8 cellular contexts compared by ENCODE assay signal in the genomic region with DNA sequence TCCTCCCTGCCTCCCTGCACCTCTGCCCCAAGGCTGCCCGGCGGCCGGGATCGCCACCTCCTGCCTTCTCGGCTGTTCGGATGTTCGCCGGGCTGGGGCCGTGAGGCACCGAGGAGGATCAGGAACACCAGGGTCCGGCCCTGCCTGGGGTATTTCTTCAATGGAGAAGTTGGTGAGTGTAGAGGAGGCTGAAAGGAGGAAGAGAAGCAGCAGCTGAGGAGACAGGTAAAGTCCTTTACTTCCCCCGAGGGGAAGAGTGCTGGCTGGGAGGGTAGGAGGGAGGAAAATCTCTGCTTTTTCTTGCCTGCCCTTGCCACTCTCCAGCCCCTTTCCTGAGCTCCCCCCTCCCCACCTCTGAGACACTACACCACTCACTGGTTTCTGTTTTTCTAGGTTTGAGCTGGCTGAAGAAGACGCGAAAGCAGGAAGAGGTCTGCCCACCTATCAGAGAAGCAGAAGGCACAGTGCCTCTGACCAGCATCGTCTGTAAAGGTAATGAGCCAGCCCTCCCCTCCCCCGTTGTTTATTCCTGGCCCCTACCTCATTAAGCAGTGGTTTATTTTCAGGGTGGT. TPM values are rescaled to one million over a fixed set of nuclear protein-coding genes. Genes with fewer than 3 reads are reported as not detected.
DNase-seq lines count a peak whose midpoint lies in the region; ATAC-seq and TF ChIP-seq lines count a peak whose summit lies in the region.

No MANE protein-coding gene starts in this region.

- peaks cover 8% of the 10 kb centered on the region for H3K36me3 ChIP-seq in CD4-positive, alpha-beta memory T cell (ENCODE audit: insufficient read depth, low read length)
- H3K36me3 ChIP-seq in thyroid gland = no peaks in the 10 kb centered on the region

- 1 to 5% methylated on average over 5 to 16 of the region's 16 CpGs for WGBS in thyroid gland, 2 donors

- H3K27me3 Mint-ChIP-seq in CD4-positive, alpha-beta memory T cell = no peaks in the 10 kb centered on the region

- CTCF ChIA-PET in CD4-positive, alpha-beta memory T cell (lab: Charles Lee; ENCODE audit: partially characterized antibody) = interaction anchor here (2.0 to 7.5 kb wide), 2 partner anchors 31 to 253 kb away, joined by 13 to 50 read pairs; no protein-coding TSS in a partner anchor

- TF ChIP-seq POLR2A in GM19099 (IDR thresholded peaks at IDR 0.05; ENCODE audit: extremely low read depth, insufficient read length, low read depth) (peak; percentile 31), thyroid gland (IDR thresholded peaks at IDR 0.05) (no peak)

- no peaks in the 10 kb centered on the region for H3K27me3 ChIP-seq in CD4-positive, alpha-beta memory T cell (ENCODE audit: insufficient read depth, low read length)
- no peaks in the 10 kb centered on the region for H3K27me3 ChIP-seq in thyroid gland

- TF ChIP-seq CTCF in thyroid gland (IDR thresholded peaks at IDR 0.05) = no peak

- H3K4me3 Mint-ChIP-seq in CD4-positive, alpha-beta memory T cell = no peak overlapping the region

- H3K9me3 ChIP-seq in CD4-positive, alpha-beta memory T cell (ENCODE audit: control insufficient read depth in 1 of 2, low read length in 2 of 2) = no peaks in the 10 kb centered on the region
- no peaks in the 10 kb centered on the region for H3K9me3 ChIP-seq in thyroid gland

- H3K27ac ChIP-seq in CD4-positive, alpha-beta memory T cell (ENCODE audit: low read depth, low read length) = peak overlapping the region; percentile 95
- H3K27ac ChIP-seq in caudate nucleus (ENCODE audit: low read depth, low read length) (peak overlapping the region; percentile 63), thyroid gland (peak overlapping the region in 2 of 3 donors; percentile 62 to 73)

- peak overlapping the region; percentile 64 to 79 for H3K4me3 ChIP-seq in CD4-positive, alpha-beta memory T cell (ENCODE audit: low read length in 2 of 2)
- H3K4me3 ChIP-seq in thyroid gland (replicated peaks in 1 of 3) = peak overlapping the region; percentile 75 to 91 (median 90)

- peaks cover 52% of the 10 kb centered on the region for H3K4me1 ChIP-seq in CD4-positive, alpha-beta memory T cell (ENCODE audit: insufficient read depth, low read length)
- H3K4me1 ChIP-seq in thyroid gland = peaks cover 25 to 38% of the 10 kb centered on the region in 2 donors

- H3K4me1 Mint-ChIP-seq in CD4-positive, alpha-beta memory T cell = peaks cover 41 to 54% (median 48%) of the 10 kb centered on the region in 4 donors

- DNase-seq in CD4-positive, alpha-beta memory T cell = peak in 3 of 5 donors; percentile 30 to 72 (median 39)
- DNase-seq in SK-MEL-5 (ENCODE audit: low read depth, low spot score) (peak; percentile 34), caudate nucleus (lab: John Stamatoyannopoulos, UW) (peak in 2 of 61 donors; percentile 61 to 65), lung microvascular endothelial cell (ENCODE audit: low read depth in 2 of 2) (peak; percentile 11 to 48), thyroid gland (peak in 1 of 2 donors; percentile 19), NCI-H2081 treated with DMSO at 0.1 percent for 48 hours (lab: John Stamatoyannopoulos, UW) (no peak)

- in situ Hi-C loops in SK-MEL-5 (cut with HindIII; ENCODE audit: low pct_unique_long_range_greater_than_20kb, low sequenced_read_pairs) = no loop called here

- peak; percentile 51 for ATAC-seq in HG03175 (IDR thresholded peaks at IDR 0.05; ENCODE audit: unreplicated experiment)

- no peaks in the 10 kb centered on the region for H3K9me3 Mint-ChIP-seq in CD4-positive, alpha-beta memory T cell

- peaks cover 24 to 30% of the 10 kb centered on the region in 2 donors for H3K36me3 Mint-ChIP-seq in CD4-positive, alpha-beta memory T cell

- H3K27ac Mint-ChIP-seq in CD4-positive, alpha-beta memory T cell = peak overlapping the region in 6 of 7 donors; percentile 89 to 98 (median 94)

- intact Hi-C loops in CD4-positive, alpha-beta memory T cell (cut with micrococcal nuclease) = loop anchor here (1.0 to 10.0 kb wide), 8 partner anchors 261 to 1956 kb away; a partner anchor contains a TSS
- intact Hi-C loops in thyroid gland (cut with DNase I) = loop anchor here (10.0 kb wide), 1 partner anchor 258 kb away; a partner anchor contains a TSS

- POLR2A ChIA-PET in CD4-positive, alpha-beta memory T cell (lab: Charles Lee; ENCODE audit: partially characterized antibody) = interaction anchor here (0.5 to 2.3 kb wide), 17 partner anchors 9 to 1049 kb away, joined by 3 to 18 read pairs (median 5); a partner anchor contains a TSS

RNA-seq across cellular contexts. Expression of a gene that starts 0.5 kb away (rescaled TPM):
- total RNA-seq in CD4-positive, alpha-beta memory T cell = 10 to 100 TPM; 19.5 to 20.0 TPM
- 10 to 100 TPM; 14.3 to 15.9 TPM for polyA plus RNA-seq in CD4-positive, alpha-beta memory T cell
- 13.7 and 14.1 TPM in 2 replicates for total RNA-seq in SK-MEL-5 (2014; rRNA removed; shearing (Covaris generic))
- polyA plus RNA-seq in SK-MEL-5 (2015; cell fraction: cytosol; rRNA removed) = 9.2 and 12.7 TPM in 2 replicates
- 9.7 and 10.2 TPM in 2 replicates for polyA plus RNA-seq in SK-MEL-5 (2015; cell fraction: nucleus; rRNA removed)
- total RNA-seq in lung microvascular endothelial cell (10.5 and 13.3 TPM in 2 replicates), thyroid gland (10 to 100 TPM; 16.2 to 21.0 (median 19.7) TPM)

RNA-seq across cellular contexts. Expression of a gene that starts 0.9 kb away (rescaled TPM):
- 10 to 100 TPM; 76.4 to 84.0 TPM for total RNA-seq in CD4-positive, alpha-beta memory T cell
- polyA plus RNA-seq in CD4-positive, alpha-beta memory T cell = 10 to 100 TPM; 65.8 to 81.3 TPM
- total RNA-seq in SK-MEL-5 (2014; rRNA removed; shearing (Covaris generic)) = 35.0 and 36.9 TPM in 2 replicates
- polyA plus RNA-seq in SK-MEL-5 (2015; cell fraction: cytosol; rRNA removed) = 12.8 and 17.5 TPM in 2 replicates
- polyA plus RNA-seq in SK-MEL-5 (2015; cell fraction: nucleus; rRNA removed) = 118 and 119 TPM in 2 replicates
- total RNA-seq in lung microvascular endothelial cell (4.1 and 5.0 TPM in 2 replicates), thyroid gland (10 to 100 TPM; 32.9 to 63.0 (median 53.3) TPM)
